Comparison of ENCODE assay signal across 7 cellular contexts in genomic region chr5:93800988-93801811, GRCh38. TPM values are rescaled to one million over a fixed set of nuclear protein-coding genes. Genes with fewer than 3 reads are reported as not detected.
DNase-seq lines count a peak whose midpoint lies in the region; ATAC-seq and TF ChIP-seq lines count a peak whose summit lies in the region.

No MANE protein-coding gene starts in this region.

- peaks cover 47% of the 10 kb centered on the region for H3K4me1 Mint-ChIP-seq in neural progenitor cell

- in situ Hi-C loops in KBM-7 (cut with MboI; ENCODE audit: low pct_unique_long_range_greater_than_20kb, low sequenced_read_pairs) = no loop called here

- H3K79me2 ChIP-seq in neural progenitor cell (ENCODE audit: low read depth) = no peaks in the 10 kb centered on the region

- no peak overlapping the region for H3K4me3 Mint-ChIP-seq in neural progenitor cell

- DNase-seq in DMS79 (lab: John Stamatoyannopoulos, UW) = peak; percentile 25
- peak; percentile 68 for DNase-seq in KBM-7
- peak; percentile 61 for DNase-seq in RKO (ENCODE audit: low spot score)
- DNase-seq in neural progenitor cell (ENCODE audit: low spot score) = peak; percentile 63
- no peak for DNase-seq in activated CD4-positive, CD25-positive, alpha-beta regulatory T cell (lab: John Stamatoyannopoulos, UW)

- H3K27ac ChIP-seq in neural progenitor cell = no peak overlapping the region

- TF ChIP-seq CTCF in neural progenitor cell (IDR thresholded peaks at IDR 0.05) = peak; percentile 81

- no peaks in the 10 kb centered on the region for H3K27me3 ChIP-seq in neural progenitor cell

- no peak overlapping the region for H3K9ac ChIP-seq in neural progenitor cell

- no peaks in the 10 kb centered on the region for H3K4me1 ChIP-seq in neural progenitor cell

- H3K9me3 Mint-ChIP-seq in neural progenitor cell = no peaks in the 10 kb centered on the region

- H3K27me3 Mint-ChIP-seq in neural progenitor cell (ENCODE audit: insufficient read depth, low read depth) = no peaks in the 10 kb centered on the region

- no peaks in the 10 kb centered on the region for H3K9me3 ChIP-seq in neural progenitor cell (ENCODE audit: low read depth)

- no peaks in the 10 kb centered on the region for H3K36me3 Mint-ChIP-seq in neural progenitor cell

- H2AFZ ChIP-seq in neural progenitor cell (replicated peaks) = no peak overlapping the region

- no peak overlapping the region for H3K4me3 ChIP-seq in neural progenitor cell

- no peaks in the 10 kb centered on the region for H4K20me1 ChIP-seq in neural progenitor cell (ENCODE audit: low read depth)

- H3K36me3 ChIP-seq in neural progenitor cell = no peaks in the 10 kb centered on the region

- ATAC-seq in GM18909 (IDR thresholded peaks at IDR 0.05; ENCODE audit: poor library complexity, unreplicated experiment) (peak; percentile 78), esophagus mucosa (peak; percentile 92)

- H3K27ac Mint-ChIP-seq in neural progenitor cell = peak overlapping the region; percentile 92

- H3K4me2 ChIP-seq in neural progenitor cell = no peak overlapping the region

- peaks cover 7% of the 10 kb centered on the region for H3F3A ChIP-seq in neural progenitor cell (ENCODE audit: low read depth)

RNA-seq across cellular contexts. Expression of gene POU5F2, which starts 59.8 kb away (rescaled TPM):
- total RNA-seq in esophagus mucosa (0.80 TPM), neural progenitor cell (ENCODE audit: low replicate concordance) (0.93 and 1.0 TPM in 2 replicates)

Comparison
In these comparisons a context has a peak if more than half of its experiments do, and no peak if none do; other contexts are left out.
1. DNase-seq: peak in DMS79 (single experiment), KBM-7 (single experiment), RKO (single experiment) and neural progenitor cell (single experiment); none in activated CD4-positive, CD25-positive, alpha-beta regulatory T cell (0 of 4).